9 cellular contexts compared by ENCODE assay signal in genomic region chr3:65436580-65436979, GRCh38.
DNase-seq lines count a peak whose midpoint lies in the region; TF ChIP-seq lines count a peak whose summit lies in the region.
"Had no signal": no experiment of that assay in that cellular context is flagged by ENCODE, and none has a peak within 500 bp of the region (broad histone marks: within the 10 kb centered on the region; RNA-seq: fewer than 3 reads in every experiment).

No MANE protein-coding gene starts in this region.

- H3F3A ChIP-seq in smooth muscle cell (ENCODE audit: low read depth) = no peaks in the 10 kb centered on the region

- H3K9me3 ChIP-seq in smooth muscle cell (replicated peaks; ENCODE audit: low read depth) = no peaks in the 10 kb centered on the region

- WGBS in smooth muscle cell (ENCODE audit: low lambda C conversion rate) = 41% methylated on average over 1 of the region's 1 CpG

- DNase-seq in NCI-H82 (lab: John Stamatoyannopoulos, UW) (peak; percentile 52), NCI-H82 treated with DMSO at 0.1 percent for 48 hours (lab: John Stamatoyannopoulos, UW; ENCODE audit: unreplicated experiment) (no peak), NCI-H748 treated with DMSO at 0.1 percent for 48 hours (lab: John Stamatoyannopoulos, UW) (peak; percentile 5), epithelial cell of proximal tubule (ENCODE audit: low read depth) (no peak), smooth muscle cell (lab: John Stamatoyannopoulos, UW; ENCODE audit: unreplicated experiment) (no peak), HuH-7 (ENCODE audit: low spot score) (no peak), mesenteric fat pad (ENCODE audit: low spot score) (no peak)
- DNase-seq in NK-92 treated with Interleukin-12 subunit alpha and Interleukin-12 subunit beta, amount 100 ng/mL, for 24 hours (lab: John Stamatoyannopoulos, UW) = no peak
- DNase-seq: GM23248 had no signal

- H3K4me3 ChIP-seq in epithelial cell of proximal tubule (ENCODE audit: low read depth, low read length) (no peak overlapping the region), smooth muscle cell (no peak overlapping the region)
- H3K4me3 ChIP-seq: GM23248 had no signal

- no peaks in the 10 kb centered on the region for H3K79me2 ChIP-seq in smooth muscle cell (ENCODE audit: low read depth)

- peak; percentile 62 for TF ChIP-seq CTCF in epithelial cell of proximal tubule (conservative IDR thresholded peaks at IDR 0.05; ENCODE audit: low read depth, low read length)
- peak; percentile 40 for TF ChIP-seq CTCF in smooth muscle cell (IDR thresholded peaks at IDR 0.05; ENCODE audit: borderline replicate concordance, insufficient read depth, poor library complexity, severe bottlenecking)

- no peaks in the 10 kb centered on the region for H4K20me1 ChIP-seq in smooth muscle cell (ENCODE audit: low read depth)

- peaks cover 4% of the 10 kb centered on the region for H3K4me1 ChIP-seq in smooth muscle cell (ENCODE audit: low read depth)

- peaks cover 3% of the 10 kb centered on the region for H3K36me3 ChIP-seq in smooth muscle cell (ENCODE audit: low read depth)

- no peak overlapping the region for H2AFZ ChIP-seq in smooth muscle cell (ENCODE audit: low read depth)
- H2AFZ ChIP-seq: GM23248 had no signal

- no peak overlapping the region for H3K27ac ChIP-seq in smooth muscle cell (ENCODE audit: low read depth)
- H3K27ac ChIP-seq: GM23248 had no signal

- H3K4me2 ChIP-seq in smooth muscle cell = no peak overlapping the region

- H3K27me3 ChIP-seq in smooth muscle cell (ENCODE audit: low read depth) = no peaks in the 10 kb centered on the region

- no peak overlapping the region for H3K9ac ChIP-seq in smooth muscle cell (ENCODE audit: low read depth)
- H3K9ac ChIP-seq: GM23248 had no signal

Comparison
In these comparisons a context has a peak if more than half of its experiments do, and no peak if none do; other contexts are left out.
1. DNase-seq: peak in NCI-H82 (single experiment) and NCI-H748 treated with DMSO at 0.1 percent for 48 hours (single experiment); none in NCI-H82 treated with DMSO at 0.1 percent for 48 hours (single experiment), epithelial cell of proximal tubule (single experiment), smooth muscle cell (single experiment), HuH-7 (single experiment), NK-92 treated with Interleukin-12 subunit alpha and Interleukin-12 subunit beta, amount 100 ng/mL, for 24 hours (single experiment) and mesenteric fat pad (single experiment).